ENCODE assay signal across 22 cellular contexts in the genomic region with DNA sequence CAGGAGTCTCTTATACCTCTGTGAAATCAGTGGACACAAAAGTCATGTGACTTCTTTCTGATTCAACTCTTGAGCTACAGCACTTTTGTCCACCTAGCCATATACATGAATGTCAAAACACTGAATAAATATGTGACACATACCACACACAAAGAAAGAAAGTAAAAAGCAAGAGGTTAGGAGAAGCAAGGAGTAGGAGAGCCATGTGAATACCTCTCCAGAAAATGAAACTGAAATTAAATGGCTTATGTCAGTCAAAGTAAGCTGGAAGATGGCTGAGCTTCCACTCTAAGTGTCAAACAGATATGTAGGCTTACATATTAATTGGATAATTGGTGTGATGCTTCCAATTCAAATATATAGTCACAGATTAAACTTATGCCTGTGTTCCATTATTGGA.
"Had no signal": no experiment of that assay in that cellular context is flagged by ENCODE, and none has a peak within 500 bp of the region (broad histone marks: within the 10 kb centered on the region; RNA-seq: fewer than 3 reads in every experiment).

No MANE protein-coding gene starts in this region.

- H3K4me1 ChIP-seq: SJSA1 had no signal

- H3K27ac ChIP-seq: SJSA1, SK-N-MC had no signal

- H3K36me3 ChIP-seq: SJSA1 had no signal

- DNase-seq: Kasumi-1, KG1, MV-4-11, NCI-H1048, NCI-H1105, NCI-H1417, NCI-H1436 treated with DMSO at 0.1 percent for 48 hours, NCI-H1694, NCI-H187 treated with DMSO at 0.1 percent for 48 hours, NCI-H2029 treated with DMSO at 0.1 percent for 48 hours, NCI-H2171 treated with DMSO at 0.1 percent for 48 hours, NCI-H345, NCI-H446 treated with DMSO at 0.1 percent for 48 hours, NCI-H524, NCI-H526 treated with DMSO at 0.1 percent for 48 hours, NCI-H748 treated with DMSO at 0.1 percent for 48 hours, PC-3, SIG-M5 had no signal

- H3K4me3 ChIP-seq: SJSA1, SK-N-MC had no signal

- H3K27me3 ChIP-seq: SJSA1 had no signal

- ATAC-seq: Panc1, PC-3, Right ventricle myocardium inferior had no signal
